Comparison of ENCODE assay signal across 8 cellular contexts in the genomic region with DNA sequence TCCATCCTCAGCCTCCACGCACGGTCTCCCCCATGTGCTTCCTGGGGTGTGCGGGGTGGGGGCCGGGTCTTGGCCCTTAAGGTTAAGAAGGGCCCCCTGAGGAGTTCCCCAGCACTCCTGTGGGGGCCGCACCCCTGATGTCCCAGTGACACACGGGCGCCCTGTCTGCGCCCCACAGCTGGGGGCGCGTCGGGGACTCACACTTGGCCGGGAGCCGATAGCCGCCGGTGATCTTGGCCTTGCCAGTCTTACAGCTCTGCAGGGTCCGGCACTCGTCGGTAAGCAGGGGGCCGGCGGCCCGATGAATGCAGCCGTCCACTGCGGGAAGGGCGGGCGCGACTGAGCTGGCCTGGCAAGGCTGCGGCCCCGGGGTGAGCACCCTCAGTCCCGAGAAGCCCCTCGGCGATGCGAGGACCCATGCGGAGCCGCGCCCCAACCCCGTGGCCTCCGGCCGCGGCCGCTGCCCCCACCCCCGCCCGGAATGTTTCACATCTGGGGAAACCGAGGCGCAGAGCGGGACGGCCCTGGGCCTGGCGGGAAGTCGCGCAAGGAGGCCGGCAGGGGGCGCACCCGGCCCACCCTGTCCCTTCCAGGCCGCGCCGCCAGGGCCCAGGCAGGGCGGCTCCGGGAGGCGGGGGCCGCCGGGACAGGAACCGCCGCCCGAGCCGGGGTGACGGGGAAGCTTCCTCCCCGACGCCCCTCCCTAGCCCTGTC. TPM values are rescaled to one million over a fixed set of nuclear protein-coding genes. Genes with fewer than 3 reads are reported as not detected.
DNase-seq lines count a peak whose midpoint lies in the region; ATAC-seq and TF ChIP-seq lines count a peak whose summit lies in the region.

No MANE protein-coding gene starts in this region.

- peak overlapping the region; percentile 23 to 36 for H3K4me3 ChIP-seq in foreskin fibroblast (ENCODE audit: low read depth in 1 of 2, low read length in 2 of 2)

- ATAC-seq in GM18909 (IDR thresholded peaks at IDR 0.05; ENCODE audit: poor library complexity, unreplicated experiment) (peak; percentile 54), omental fat pad (ENCODE audit: low FRiP score) (peak; percentile 74), HG02763 (IDR thresholded peaks at IDR 0.05; ENCODE audit: unreplicated experiment) (no peak), HG03135 (IDR thresholded peaks at IDR 0.05; ENCODE audit: unreplicated experiment) (no peak)

- TF ChIP-seq CTCF in foreskin fibroblast (IDR thresholded peaks at IDR 0.05; ENCODE audit: low read depth, low read length): peak; percentile 48
- TF ChIP-seq CTCF in omental fat pad (IDR thresholded peaks at IDR 0.05): peak in 2 of 3 donors; percentile 77 to 89

- DNase-seq in NCI-H69 (lab: John Stamatoyannopoulos, UW): peak; percentile 92
- DNase-seq in activated gamma-delta T cell treated with anti-CD3 and anti-CD28 coated beads, Interleukin-2, amount 50 U/mL, for 16 hours (ENCODE audit: low read depth): peak; percentile 56
- DNase-seq in foreskin fibroblast: peak; percentile 64 to 89
- no peak for DNase-seq in omental fat pad (ENCODE audit: low spot score)
- peak; percentile 70 for DNase-seq in superior temporal gyrus (ENCODE audit: extremely low spot score)

RNA-seq across cellular contexts. Expression of gene OTUB1, which starts 13.9 kb away (rescaled TPM):
- total RNA-seq in omental fat pad: 10 to 100 TPM; 44.4 to 59.2 (median 52.5) TPM

RNA-seq across cellular contexts. Expression of gene COX8A, which starts 25.8 kb away (rescaled TPM):
- total RNA-seq in omental fat pad: 100 to 1,000 TPM; 265 to 424 (median 362) TPM

RNA-seq across cellular contexts. Expression of gene FLRT1, which starts 35.5 kb away (rescaled TPM):
- total RNA-seq in omental fat pad: not detected

Comparison
In these comparisons a context has a peak if more than half of its experiments do, and no peak if none do; other contexts are left out.
1. ATAC-seq: peak in GM18909 (single experiment) and omental fat pad (single experiment); none in HG02763 (single experiment) and HG03135 (single experiment).